Comparison of ENCODE assay signal across 12 cellular contexts in genomic region chr6:87115402-87116135, GRCh38. TPM values are rescaled to one million over a fixed set of nuclear protein-coding genes. Genes with fewer than 3 reads are reported as not detected.
DNase-seq lines count a peak whose midpoint lies in the region; ATAC-seq and TF ChIP-seq lines count a peak whose summit lies in the region.
"Had no signal": no experiment of that assay in that cellular context is flagged by ENCODE, and none has a peak within 500 bp of the region (broad histone marks: within the 10 kb centered on the region; RNA-seq: fewer than 3 reads in every experiment).

No MANE protein-coding gene starts in this region.

- peak overlapping the region; percentile 36 for H3K4me2 ChIP-seq in Karpas-422 (ENCODE audit: low read depth, low read length, poor library complexity, severe bottlenecking)

- intact Hi-C loops in Caco-2 (cut with micrococcal nuclease; ENCODE audit: unreplicated experiment) = no loop called here
- intact Hi-C loops in CD8-positive, alpha-beta T cell (cut with DNase I, micrococcal nuclease) = no loop called here

- H4K20me1 ChIP-seq in Karpas-422 (ENCODE audit: insufficient read depth, low read depth, low read length) = no peaks in the 10 kb centered on the region

- H3K9me3 Mint-ChIP-seq in Caco-2 (ENCODE audit: unreplicated experiment) (no peaks in the 10 kb centered on the region), T-cell (no peaks in the 10 kb centered on the region)
- no peaks in the 10 kb centered on the region for H3K9me3 Mint-ChIP-seq in CD8-positive, alpha-beta T cell
- H3K9me3 Mint-ChIP-seq: immature natural killer cell had no signal

- CTCF ChIA-PET in Caco-2 (lab: Charles Lee) = no interaction called here
- CTCF ChIA-PET in T-cell (lab: Charles Lee) = interaction anchor here in 1 of 2 donors (0.7 kb wide), 1 partner anchor 54 kb away, joined by 3 read pairs; no protein-coding TSS in a partner anchor
- CTCF ChIA-PET in CD8-positive, alpha-beta T cell (lab: Charles Lee) = no interaction called here

- TF ChIP-seq CTCF in BE2C (IDR thresholded peaks at IDR 0.05; ENCODE audit: low read depth, low read length) (no peak), Caco-2 (IDR thresholded peaks at IDR 0.05; ENCODE audit: insufficient read depth in 1 of 2, low read depth in 1 of 2, low read length in 1 of 2, severe bottlenecking in 1 of 2, unreplicated experiment in 1 of 2) (no peak)
- TF ChIP-seq CTCF in CD8-positive, alpha-beta T cell (IDR thresholded peaks at IDR 0.05) = no peak

- no peaks in the 10 kb centered on the region for H3K27me3 Mint-ChIP-seq in Caco-2 (ENCODE audit: insufficient read depth, unreplicated experiment)
- peaks cover 9 to 18% of the 10 kb centered on the region in 2 donors for H3K27me3 Mint-ChIP-seq in T-cell
- H3K27me3 Mint-ChIP-seq in CD8-positive, alpha-beta T cell (ENCODE audit: low read depth) = peaks cover 14% of the 10 kb centered on the region

- H3K4me1 ChIP-seq in Karpas-422 (ENCODE audit: low read length) (peaks cover 21% of the 10 kb centered on the region), BE2C (no peaks in the 10 kb centered on the region), Caco-2 (no peaks in the 10 kb centered on the region)
- H3K4me1 ChIP-seq in CD8-positive, alpha-beta T cell (ENCODE audit: insufficient read depth, low read length) = no peaks in the 10 kb centered on the region

- H3K9ac ChIP-seq in Karpas-422 (ENCODE audit: low read length) = no peak overlapping the region

- H3K4me3 Mint-ChIP-seq in Caco-2 (ENCODE audit: unreplicated experiment) (no peak overlapping the region), T-cell (no peak overlapping the region)
- no peak overlapping the region for H3K4me3 Mint-ChIP-seq in CD8-positive, alpha-beta T cell
- H3K4me3 Mint-ChIP-seq: immature natural killer cell had no signal

- H3K27ac Mint-ChIP-seq in Caco-2 (ENCODE audit: unreplicated experiment) (no peak overlapping the region), T-cell (no peak overlapping the region)
- H3K27ac Mint-ChIP-seq in CD8-positive, alpha-beta T cell = no peak overlapping the region
- H3K27ac Mint-ChIP-seq: immature natural killer cell had no signal

- peak overlapping the region; percentile 92; the same call in 1 of the 2 replicates for H2AFZ ChIP-seq in Karpas-422 (ENCODE audit: low read length)

- H3K36me3 ChIP-seq in Karpas-422 (ENCODE audit: insufficient read depth, low read length) (no peaks in the 10 kb centered on the region), BE2C (no peaks in the 10 kb centered on the region), Caco-2 (ENCODE audit: control insufficient read depth, insufficient read depth, low read length) (no peaks in the 10 kb centered on the region)
- no peaks in the 10 kb centered on the region for H3K36me3 ChIP-seq in CD8-positive, alpha-beta T cell (ENCODE audit: insufficient read depth, low read length)

- H3K4me1 Mint-ChIP-seq in Caco-2 (ENCODE audit: low read depth, unreplicated experiment) (no peaks in the 10 kb centered on the region), T-cell (no peaks in the 10 kb centered on the region)
- H3K4me1 Mint-ChIP-seq in CD8-positive, alpha-beta T cell (ENCODE audit: low read depth) = no peaks in the 10 kb centered on the region
- H3K4me1 Mint-ChIP-seq: immature natural killer cell had no signal

- H3K9me3 ChIP-seq in Karpas-422 (ENCODE audit: low read length) = no peaks in the 10 kb centered on the region
- H3K9me3 ChIP-seq in BE2C = no peaks in the 10 kb centered on the region
- H3K9me3 ChIP-seq in Caco-2 = no peaks in the 10 kb centered on the region
- H3K9me3 ChIP-seq in CD8-positive, alpha-beta T cell (ENCODE audit: low read length) = no peaks in the 10 kb centered on the region

- no peak for DNase-seq in Karpas-422
- DNase-seq in BE2C = no peak
- DNase-seq in Caco-2 = no peak
- DNase-seq in T-cell = no peak
- no peak for DNase-seq in CD8-positive, alpha-beta T cell
- DNase-seq: activated naive CD4-positive, alpha-beta T cell treated with Interleukin-2 at 50 U/mL for 16 hours; effector memory CD4-positive, alpha-beta T cell; immature natural killer cell; NCI-H446 treated with DMSO at 0.1 percent for 48 hours had no signal

- H3K27me3 ChIP-seq in Karpas-422 (ENCODE audit: low read length) (no peaks in the 10 kb centered on the region), BE2C (no peaks in the 10 kb centered on the region), Caco-2 (replicated peaks; ENCODE audit: control insufficient read depth, insufficient read depth, low read length) (no peaks in the 10 kb centered on the region; the same call in 1 of the 2 replicates)
- H3K27me3 ChIP-seq in CD8-positive, alpha-beta T cell (ENCODE audit: insufficient read depth, low read length) = no peaks in the 10 kb centered on the region

- ATAC-seq in GM18498 (IDR thresholded peaks at IDR 0.05; ENCODE audit: unreplicated experiment) (peak; percentile 83), GM19035 (IDR thresholded peaks at IDR 0.05; ENCODE audit: unreplicated experiment) (peak; percentile 99), HG02763 (IDR thresholded peaks at IDR 0.05; ENCODE audit: unreplicated experiment) (peak; percentile 72), T-cell (replicated peaks in 1 of 4) (no peak)
- no peak for ATAC-seq in CD8-positive, alpha-beta T cell

- H3K79me2 ChIP-seq in Karpas-422 (ENCODE audit: low read length) = no peaks in the 10 kb centered on the region

- POLR2A ChIA-PET in Caco-2 (lab: Charles Lee) = interaction anchor here (0.6 kb wide), 1 partner anchor 68 kb away, joined by 7 read pairs; no protein-coding TSS in a partner anchor
- POLR2A ChIA-PET in T-cell (lab: Charles Lee) = no interaction called here
- POLR2A ChIA-PET in CD8-positive, alpha-beta T cell (lab: Charles Lee) = no interaction called here

- BruUV-seq in Caco-2 (replicated peaks; lab: Mats Ljungman, UMichigan) = no TSS peak

- no peak overlapping the region for H3K4me3 ChIP-seq in Karpas-422 (ENCODE audit: low read length)
- H3K4me3 ChIP-seq in BE2C (ENCODE audit: low read depth, low read length) = no peak overlapping the region
- no peak overlapping the region for H3K4me3 ChIP-seq in Caco-2 (ENCODE audit: low read depth, low read length)
- no peak overlapping the region for H3K4me3 ChIP-seq in CD8-positive, alpha-beta T cell (ENCODE audit: low read depth, low read length)

- H3K27ac ChIP-seq in Karpas-422 (ENCODE audit: low read length) = no peak overlapping the region
- no peak overlapping the region for H3K27ac ChIP-seq in CD8-positive, alpha-beta T cell (ENCODE audit: low read depth, low read length)

- H3K36me3 Mint-ChIP-seq in Caco-2 (ENCODE audit: insufficient read depth, unreplicated experiment) (no peaks in the 10 kb centered on the region), T-cell (no peaks in the 10 kb centered on the region)
- H3K36me3 Mint-ChIP-seq in CD8-positive, alpha-beta T cell = no peaks in the 10 kb centered on the region
- H3K36me3 Mint-ChIP-seq: immature natural killer cell had no signal

- no peaks in the 10 kb centered on the region for H3K9me2 ChIP-seq in Karpas-422 (replicated peaks; ENCODE audit: insufficient read depth, low read length)

RNA-seq across cellular contexts. Expression of gene CGA, which starts 20.7 kb away (rescaled TPM):
- not detected in 2 replicates for total RNA-seq in Karpas-422 (2014; rRNA removed; shearing (Covaris generic); ENCODE audit: low replicate concordance)
- polyA plus RNA-seq in BE2C (2012; ENCODE audit: insufficient read depth, insufficient read length, low read depth) = not detected
- total RNA-seq in Caco-2 (2022) = not detected in 2 replicates
- not detected for total RNA-seq in T-cell
- not detected for total RNA-seq in CD8-positive, alpha-beta T cell
- polyA plus RNA-seq: immature natural killer cell had no signal

RNA-seq across cellular contexts. Expression of gene ZNF292, which starts 39.8 kb away (rescaled TPM):
- 61.8 and 62.8 TPM in 2 replicates for total RNA-seq in Karpas-422 (2014; rRNA removed; shearing (Covaris generic); ENCODE audit: low replicate concordance)
- polyA plus RNA-seq in BE2C (2012; ENCODE audit: insufficient read depth, insufficient read length, low read depth) = 38.8 TPM
- total RNA-seq in Caco-2 (2022) (32.2 and 35.8 TPM in 2 replicates), T-cell (10 to 100 TPM; 57.7 to 81.5 (median 66.1) TPM)
- 10 to 100 TPM; 82.6 to 87.6 TPM for total RNA-seq in CD8-positive, alpha-beta T cell

Comparison
In these comparisons a context has a peak if more than half of its experiments do, and no peak if none do; other contexts are left out.
1. ATAC-seq: peak in GM18498 (single experiment), GM19035 (single experiment) and HG02763 (single experiment); none in T-cell (0 of 4) and CD8-positive, alpha-beta T cell (single experiment).